In genomic region chr3:100073555-100074307, GRCh38 we compare ENCODE assay signal across 9 cellular contexts. TPM values are rescaled to one million over a fixed set of nuclear protein-coding genes. Genes with fewer than 3 reads are reported as not detected.
DNase-seq lines count a peak whose midpoint lies in the region; ATAC-seq and TF ChIP-seq lines count a peak whose summit lies in the region.
"Had no signal": no experiment of that assay in that cellular context is flagged by ENCODE, and none has a peak within 500 bp of the region (broad histone marks: within the 10 kb centered on the region; RNA-seq: fewer than 3 reads in every experiment).

No MANE protein-coding gene starts in this region.

- peaks cover 0 to 2% (median 0%) of the 10 kb centered on the region in 7 donors for H3K9me3 Mint-ChIP-seq in CD4-positive, CD25-positive, alpha-beta regulatory T cell

- H3K4me3 Mint-ChIP-seq in CD4-positive, CD25-positive, alpha-beta regulatory T cell = peak overlapping the region in 3 of 4 donors; percentile 17 to 71 (median 53)

- H3K27me3 ChIP-seq in CD4-positive, CD25-positive, alpha-beta regulatory T cell (ENCODE audit: control insufficient read depth, insufficient read depth, low read length) = no peaks in the 10 kb centered on the region

- H3K36me3 Mint-ChIP-seq in CD4-positive, CD25-positive, alpha-beta regulatory T cell = no peaks in the 10 kb centered on the region

- no peak for TF ChIP-seq CTCF in WI38 (IDR thresholded peaks at IDR 0.05; ENCODE audit: low read depth, low read length)

- H3K27ac ChIP-seq in CD4-positive, CD25-positive, alpha-beta regulatory T cell (ENCODE audit: insufficient read depth, low read length, poor library complexity, severe bottlenecking) = no peak overlapping the region

- H3K36me3 ChIP-seq in CD4-positive, CD25-positive, alpha-beta regulatory T cell (ENCODE audit: control insufficient read depth, insufficient read depth, low read length) = no peaks in the 10 kb centered on the region
- H3K36me3 ChIP-seq: HAP-1 had no signal

- peak overlapping the region; percentile 46 for H3K4me3 ChIP-seq in CD4-positive, CD25-positive, alpha-beta regulatory T cell (ENCODE audit: low read depth, low read length)
- H3K4me3 ChIP-seq in WI38 (ENCODE audit: low read depth, low read length) = peak overlapping the region; percentile 36
- H3K4me3 ChIP-seq: HAP-1 had no signal

- DNase-seq in CD4-positive, CD25-positive, alpha-beta regulatory T cell = peak in 1 of 3 donors; percentile 46
- peak; percentile 61 for DNase-seq in Right ventricle myocardium inferior (ENCODE audit: missing footprints)
- DNase-seq in retina = peak; percentile 56
- no peak for DNase-seq in activated CD4-positive, CD25-positive, alpha-beta regulatory T cell (lab: John Stamatoyannopoulos, UW)
- no peak for DNase-seq in GOT3 (lab: John Stamatoyannopoulos, UW)

- intact Hi-C loops in Right ventricle myocardium inferior (cut with DNase I) = no loop called here

- H3K9me3 ChIP-seq in CD4-positive, CD25-positive, alpha-beta regulatory T cell (ENCODE audit: control insufficient read depth in 2 of 2, low read length in 2 of 2) = no peaks in the 10 kb centered on the region
- H3K9me3 ChIP-seq: HAP-1 had no signal

- peaks cover 24% of the 10 kb centered on the region for H3K4me1 ChIP-seq in CD4-positive, CD25-positive, alpha-beta regulatory T cell (ENCODE audit: control insufficient read depth, insufficient read depth, low read length, poor library complexity, severe bottlenecking)

- H3K4me1 Mint-ChIP-seq in CD4-positive, CD25-positive, alpha-beta regulatory T cell = peaks cover 36 to 49% (median 44%) of the 10 kb centered on the region in 4 donors

- ATAC-seq in CD4-positive, CD25-positive, alpha-beta regulatory T cell (ENCODE audit: low read depth in 2 of 2) = no peak
- ATAC-seq in HG02571 (IDR thresholded peaks at IDR 0.05; ENCODE audit: unreplicated experiment) (peak; percentile 50), Right ventricle myocardium inferior (peak; percentile 43), GM21515 (IDR thresholded peaks at IDR 0.05; ENCODE audit: unreplicated experiment) (no peak)

- H3K27ac Mint-ChIP-seq in CD4-positive, CD25-positive, alpha-beta regulatory T cell = peak overlapping the region in 1 of 3 donors; percentile 79

- peaks cover 4% of the 10 kb centered on the region for H3K27me3 Mint-ChIP-seq in CD4-positive, CD25-positive, alpha-beta regulatory T cell

RNA-seq across cellular contexts. Expression of gene FILIP1L, which starts 40.6 kb away (rescaled TPM):
- total RNA-seq in CD4-positive, CD25-positive, alpha-beta regulatory T cell = 0.37 TPM
- 1 to 10 TPM in 1 of 4 donors, under 1 TPM in 1, not detected in 2; 0.65 to 1.0 TPM for polyA plus RNA-seq in CD4-positive, CD25-positive, alpha-beta regulatory T cell
- total RNA-seq in Right ventricle myocardium inferior = 41.3 TPM

Comparison
In these comparisons a context has a peak if more than half of its experiments do, and no peak if none do; other contexts are left out.
1. ATAC-seq: peak in HG02571 (single experiment) and Right ventricle myocardium inferior (single experiment); none in CD4-positive, CD25-positive, alpha-beta regulatory T cell (0 of 2) and GM21515 (single experiment).
2. DNase-seq: peak in Right ventricle myocardium inferior (single experiment) and retina (single experiment); none in activated CD4-positive, CD25-positive, alpha-beta regulatory T cell (0 of 4) and GOT3 (single experiment).
3. RNA of gene FILIP1L, which starts 40.6 kb away (total RNA-seq): 41.3 TPM in Right ventricle myocardium inferior (single experiment); 0.37 TPM in CD4-positive, CD25-positive, alpha-beta regulatory T cell (single experiment); every median in the first group is over 10 times any median in the second.